Comparison of ENCODE assay signal across 17 cellular contexts in genomic region chr4:102792361-102792936, GRCh38. TPM values are rescaled to one million over a fixed set of nuclear protein-coding genes. Genes with fewer than 3 reads are reported as not detected.
DNase-seq lines count a peak whose midpoint lies in the region; ATAC-seq, FAIRE-seq and TF ChIP-seq lines count a peak whose summit lies in the region.
"Had no signal": no experiment of that assay in that cellular context is flagged by ENCODE, and none has a peak within 500 bp of the region (broad histone marks: within the 10 kb centered on the region; RNA-seq: fewer than 3 reads in every experiment).

No MANE protein-coding gene starts in this region.

- no peak for FAIRE-seq in A549 (lab: Jason Lieb, UNC)

- peaks cover 15% of the 10 kb centered on the region for H4K20me1 ChIP-seq in hepatocyte (ENCODE audit: insufficient read depth, poor library complexity, severe bottlenecking)

- DNase-seq in A549 (ENCODE audit: low read depth in 1 of 2, low spot score in 1 of 2) (no peak), activated B cell treated with CpG ODN at 0.5 μM for 24 hours (no peak), left lobe of liver (ENCODE audit: low spot score) (no peak), hepatocyte (ENCODE audit: low spot score) (no peak), HAP-1 (ENCODE audit: low spot score in 2 of 2) (no peak), foreskin melanocyte (no peak)
- no peak for DNase-seq in CD4-positive, alpha-beta T cell
- DNase-seq: AML-193, head of caudate nucleus, mammary epithelial cell, PC-3, spleen, T-helper 9 cell, thyroid gland had no signal

- H3K9me3 ChIP-seq in A549 (0 out of 3 replicates have a peak, but pooled peaks cover 4% of the 10 kb centered on the region), hepatocyte (ENCODE audit: low read depth) (no peaks in the 10 kb centered on the region), HAP-1 (no peaks in the 10 kb centered on the region)
- peaks cover 16% of the 10 kb centered on the region for H3K9me3 ChIP-seq in CD4-positive, alpha-beta T cell (ENCODE audit: control insufficient read depth, low read length)
- H3K9me3 ChIP-seq: thyroid gland had no signal

- intact Hi-C loops in CD4-positive, alpha-beta T cell (cut with DNase I, micrococcal nuclease) = loop anchor here (5.0 kb wide), 1 partner anchor 35 kb away; the partner anchor contains the start of gene UBE2D3 (in 2 of the 2)
- intact Hi-C loops in activated B cell treated with CpG ODN at 0.5 μM for 24 hours (cut with micrococcal nuclease) = no loop called here

- H3K9me3 Mint-ChIP-seq in CD4-positive, alpha-beta T cell = peaks cover 22% of the 10 kb centered on the region
- H3K9me3 Mint-ChIP-seq in activated B cell treated with CpG ODN at 0.5 μM for 24 hours = no peaks in the 10 kb centered on the region

- H3K27ac ChIP-seq in A549 (no peak overlapping the region), hepatocyte (no peak overlapping the region)
- no peak overlapping the region for H3K27ac ChIP-seq in CD4-positive, alpha-beta T cell (ENCODE audit: low read depth, low read length)
- H3K27ac ChIP-seq: neural progenitor cell, spleen, thyroid gland had no signal

- no peak for TF ChIP-seq CTCF in A549 (IDR thresholded peaks at IDR 0.05)
- no peak for TF ChIP-seq CTCF in CD4-positive, alpha-beta T cell (IDR thresholded peaks at IDR 0.05)
- no peak for TF ChIP-seq CTCF in activated B cell treated with CpG ODN at 0.5 μM for 24 hours (IDR thresholded peaks at IDR 0.05)
- no peak for TF ChIP-seq CTCF in hepatocyte (IDR thresholded peaks at IDR 0.05; ENCODE audit: poor library complexity)

- no peaks in the 10 kb centered on the region for H3K27me3 ChIP-seq in CD4-positive, alpha-beta T cell (ENCODE audit: control insufficient read depth, insufficient read depth, low read length)
- no peaks in the 10 kb centered on the region for H3K27me3 ChIP-seq in hepatocyte
- H3K27me3 ChIP-seq in HAP-1 (ENCODE audit: low read depth) = no peaks in the 10 kb centered on the region
- H3K27me3 ChIP-seq: neural progenitor cell, spleen, thyroid gland had no signal

- POLR2A ChIA-PET in A549 (lab: Yijun Ruan, JAX) (interaction anchor here (1.9 kb wide), 1 partner anchor 35 kb away, joined by 5 read pairs; the partner anchor contains the start of gene UBE2D3), activated B cell treated with CpG ODN at 0.5 μM for 24 hours (lab: Charles Lee) (no interaction called here)
- POLR2A ChIA-PET in CD4-positive, alpha-beta T cell (lab: Charles Lee) = interaction anchor here (1.2 to 7.1 kb wide), 2 partner anchors 31 to 34 kb away, joined by 3 to 41 read pairs; partner anchors contain the start of gene UBE2D3

- WGBS in A549 (ENCODE audit: missing lambda C conversion rate) = 93% methylated on average over 2 of the region's 2 CpGs
- WGBS in hepatocyte (ENCODE audit: low lambda C conversion rate, missing lambda C conversion rate) = 45% methylated on average over 2 of the region's 2 CpGs

- H3K4me1 Mint-ChIP-seq in CD4-positive, alpha-beta T cell (ENCODE audit: low read depth) = peaks cover 22% of the 10 kb centered on the region
- peaks cover 5% of the 10 kb centered on the region for H3K4me1 Mint-ChIP-seq in activated B cell treated with CpG ODN at 0.5 μM for 24 hours
- H3K4me1 Mint-ChIP-seq: neural progenitor cell had no signal

- ATAC-seq in A549 (peak in 1 of 2 experiments; percentile 16; a peak in 1 of 6 replicates), activated B cell treated with CpG ODN at 0.5 μM for 24 hours (ENCODE audit: low read depth) (no peak), left lobe of liver (peak; percentile 37), HG03469 (IDR thresholded peaks at IDR 0.05; ENCODE audit: unreplicated experiment) (no peak)
- ATAC-seq in CD4-positive, alpha-beta T cell (ENCODE audit: poor library complexity) = peak; percentile 29
- ATAC-seq: activated CD4-positive, CD25-positive, alpha-beta regulatory T cell treated with anti-CD3 and anti-CD28 coated beads, Interleukin-2, amount 50 U/mL, for 24 hours; PC-3 had no signal

- peak overlapping the region; percentile 14 for H3K27ac Mint-ChIP-seq in CD4-positive, alpha-beta T cell
- peak overlapping the region; percentile 2 for H3K27ac Mint-ChIP-seq in activated B cell treated with CpG ODN at 0.5 μM for 24 hours
- H3K27ac Mint-ChIP-seq: neural progenitor cell had no signal

- no peak overlapping the region for H3K4me3 Mint-ChIP-seq in CD4-positive, alpha-beta T cell
- no peak overlapping the region for H3K4me3 Mint-ChIP-seq in activated B cell treated with CpG ODN at 0.5 μM for 24 hours
- H3K4me3 Mint-ChIP-seq: neural progenitor cell had no signal

- H3K4me1 ChIP-seq in A549 (peaks cover 5% of the 10 kb centered on the region; the same call in 1 of the 3 replicates), hepatocyte (ENCODE audit: insufficient read depth) (no peaks in the 10 kb centered on the region), HAP-1 (peaks cover 4% of the 10 kb centered on the region)
- H3K4me1 ChIP-seq: neural progenitor cell, spleen, thyroid gland had no signal

- peaks cover 71% of the 10 kb centered on the region for H3K36me3 Mint-ChIP-seq in CD4-positive, alpha-beta T cell (ENCODE audit: low read depth)
- peaks cover 55% of the 10 kb centered on the region for H3K36me3 Mint-ChIP-seq in activated B cell treated with CpG ODN at 0.5 μM for 24 hours (ENCODE audit: low read depth)

- H3K4me3 ChIP-seq in A549 = no peak overlapping the region
- no peak overlapping the region for H3K4me3 ChIP-seq in hepatocyte
- no peak overlapping the region for H3K4me3 ChIP-seq in HAP-1
- H3K4me3 ChIP-seq: neural progenitor cell, spleen, thyroid gland had no signal

- no peak for TF ChIP-seq EP300 in A549 (IDR thresholded peaks at IDR 0.05)

- H3K79me2 ChIP-seq in hepatocyte = peaks cover 18% of the 10 kb centered on the region

- H3K36me3 ChIP-seq in hepatocyte (replicated peaks; ENCODE audit: insufficient read depth, low read depth) (peaks cover 8% of the 10 kb centered on the region), HAP-1 (replicated peaks) (peaks cover 31% of the 10 kb centered on the region)

- CTCF ChIA-PET in A549 (lab: Yijun Ruan, JAX) (interaction anchor here (0.8 to 1.6 kb wide), 2 partner anchors 172 kb away, joined by 3 to 5 read pairs; no protein-coding TSS in a partner anchor), activated B cell treated with CpG ODN at 0.5 μM for 24 hours (lab: Charles Lee) (interaction anchor here (1.2 kb wide), 1 partner anchor 45 kb away, joined by 3 read pairs; no protein-coding TSS in a partner anchor)
- CTCF ChIA-PET in CD4-positive, alpha-beta T cell (lab: Charles Lee) = no interaction called here

- no peak overlapping the region for H2AFZ ChIP-seq in hepatocyte
- H2AFZ ChIP-seq: neural progenitor cell had no signal

- H3K9me2 ChIP-seq in hepatocyte (replicated peaks; ENCODE audit: insufficient read depth) = no peaks in the 10 kb centered on the region

- no peaks in the 10 kb centered on the region for H3K27me3 Mint-ChIP-seq in CD4-positive, alpha-beta T cell
- H3K27me3 Mint-ChIP-seq in activated B cell treated with CpG ODN at 0.5 μM for 24 hours = no peaks in the 10 kb centered on the region

- no peak overlapping the region for H3K4me2 ChIP-seq in A549
- no peak overlapping the region for H3K4me2 ChIP-seq in hepatocyte
- H3K4me2 ChIP-seq: neural progenitor cell had no signal

- no peak for TF ChIP-seq POLR2A in A549 (IDR thresholded peaks at IDR 0.05; ENCODE audit: low read length)

- TF ChIP-seq RAD21 in A549 (conservative IDR thresholded peaks at IDR 0.05 in 1 of 2, IDR thresholded peaks at IDR 0.05 in 1 of 2) = no peak

- in situ Hi-C loops in HAP-1 (cut with MboI; ENCODE audit: low sequenced_read_pairs) = no loop called here

TF ChIP-seq in A549, 52 proteins besides CTCF, POLR2A, EP300 and RAD21:
- TF ChIP-seq SMC3 (IDR thresholded peaks at IDR 0.05) (no peak), POLR2AphosphoS2 (conservative IDR thresholded peaks at IDR 0.05; ENCODE audit: low read length) (peak; percentile 75; the same call in 1 of the 2 replicates), CHD2 (IDR thresholded peaks at IDR 0.05; ENCODE audit: low read length, partially characterized antibody) (no peak), FOSB (CRISPR knock-in tag; IDR thresholded peaks at IDR 0.05) (no peak), ZNF302 (CRISPR knock-in tag; IDR thresholded peaks at IDR 0.05) (no peak)
TF ChIP-seq in A549: peak in this region for 1.

RNA-seq across cellular contexts. Expression of gene MANBA, which starts 31.7 kb away (rescaled TPM):
- polyA plus RNA-seq in A549 (2011; rRNA removed) (10.4 and 12.4 TPM in 2 replicates), A549 (2017; fragmentation: RNase III; extraction: RNeasy Plus Mini Kit Qiagen cat#74134 plus additional on column Dnase treatment) (8.3 to 9.8 TPM (median 9.3 TPM) in 3 replicates), hepatocyte (37.5 and 52.0 TPM in 2 replicates)
- 10.6 and 11.4 TPM in 2 replicates for polyA plus RNA-seq in A549 (2012; cell fraction: cytosol; rRNA removed)
- polyA plus RNA-seq in A549 (2012; cell fraction: nucleus; rRNA removed) = 9.5 and 13.6 TPM in 2 replicates
- polyA minus RNA-seq in A549 (2011; rRNA and poly(A)+ RNA removed) = 14.5 and 16.1 TPM in 2 replicates
- 10 to 100 TPM; 16.9 to 18.2 TPM for total RNA-seq in CD4-positive, alpha-beta T cell
- total RNA-seq in activated B cell treated with CpG ODN at 0.5 μM for 24 hours (41.2 and 55.3 TPM in 2 replicates), left lobe of liver (10.6 TPM), hepatocyte (91.4 and 98.1 TPM in 2 replicates)

RNA-seq across cellular contexts. Expression of gene UBE2D3, which starts 34.9 kb away (rescaled TPM):
- 254 and 338 TPM in 2 replicates for polyA plus RNA-seq in A549 (2011; rRNA removed)
- polyA plus RNA-seq in A549 (2012; cell fraction: cytosol; rRNA removed) = 194 and 198 TPM in 2 replicates
- polyA plus RNA-seq in A549 (2012; cell fraction: nucleus; rRNA removed) = 122 and 144 TPM in 2 replicates
- polyA plus RNA-seq in A549 (2017; fragmentation: RNase III; extraction: RNeasy Plus Mini Kit Qiagen cat#74134 plus additional on column Dnase treatment) = 181 to 198 TPM (median 186 TPM) in 3 replicates
- polyA minus RNA-seq in A549 (2011; rRNA and poly(A)+ RNA removed) = 148 and 152 TPM in 2 replicates
- total RNA-seq in CD4-positive, alpha-beta T cell = 100 to 1,000 TPM; 659 to 719 TPM
- 321 and 327 TPM in 2 replicates for total RNA-seq in activated B cell treated with CpG ODN at 0.5 μM for 24 hours
- total RNA-seq in left lobe of liver = 137 TPM
- total RNA-seq in hepatocyte = 418 and 434 TPM in 2 replicates
- 272 and 277 TPM in 2 replicates for polyA plus RNA-seq in hepatocyte

Comparison
In these comparisons a context has a peak if more than half of its experiments do, and no peak if none do; other contexts are left out.
1. ATAC-seq: peak in CD4-positive, alpha-beta T cell (single experiment) and left lobe of liver (single experiment); none in activated B cell treated with CpG ODN at 0.5 μM for 24 hours (single experiment) and HG03469 (single experiment).